In the genomic region with DNA sequence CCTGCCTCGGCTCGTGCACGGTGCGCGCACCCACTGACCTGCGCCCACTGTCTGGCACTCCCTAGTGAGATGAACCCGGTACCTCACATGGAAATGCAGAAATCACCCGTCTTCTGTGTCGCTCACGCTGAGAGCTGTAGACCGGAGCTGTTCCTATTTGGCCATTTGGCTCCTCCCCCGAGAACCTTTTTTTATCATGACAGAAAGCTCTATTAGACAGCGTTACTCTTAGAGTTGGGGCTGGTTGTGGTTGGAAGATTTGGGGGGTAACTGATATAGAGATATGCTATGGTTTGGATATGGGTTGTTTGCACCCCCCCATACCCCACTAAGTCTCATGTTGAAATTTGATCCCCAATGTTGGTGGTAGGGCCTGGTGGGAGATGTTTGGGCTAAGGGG, we compare ENCODE assay signal across 1 cellular context.
TF ChIP-seq lines count a peak whose summit lies in the region.

No MANE protein-coding gene starts in this region.

TF ChIP-seq in K562, 482 proteins besides CTCF, POLR2A, EP300 and RAD21:
- TF ChIP-seq, protein P1, sequence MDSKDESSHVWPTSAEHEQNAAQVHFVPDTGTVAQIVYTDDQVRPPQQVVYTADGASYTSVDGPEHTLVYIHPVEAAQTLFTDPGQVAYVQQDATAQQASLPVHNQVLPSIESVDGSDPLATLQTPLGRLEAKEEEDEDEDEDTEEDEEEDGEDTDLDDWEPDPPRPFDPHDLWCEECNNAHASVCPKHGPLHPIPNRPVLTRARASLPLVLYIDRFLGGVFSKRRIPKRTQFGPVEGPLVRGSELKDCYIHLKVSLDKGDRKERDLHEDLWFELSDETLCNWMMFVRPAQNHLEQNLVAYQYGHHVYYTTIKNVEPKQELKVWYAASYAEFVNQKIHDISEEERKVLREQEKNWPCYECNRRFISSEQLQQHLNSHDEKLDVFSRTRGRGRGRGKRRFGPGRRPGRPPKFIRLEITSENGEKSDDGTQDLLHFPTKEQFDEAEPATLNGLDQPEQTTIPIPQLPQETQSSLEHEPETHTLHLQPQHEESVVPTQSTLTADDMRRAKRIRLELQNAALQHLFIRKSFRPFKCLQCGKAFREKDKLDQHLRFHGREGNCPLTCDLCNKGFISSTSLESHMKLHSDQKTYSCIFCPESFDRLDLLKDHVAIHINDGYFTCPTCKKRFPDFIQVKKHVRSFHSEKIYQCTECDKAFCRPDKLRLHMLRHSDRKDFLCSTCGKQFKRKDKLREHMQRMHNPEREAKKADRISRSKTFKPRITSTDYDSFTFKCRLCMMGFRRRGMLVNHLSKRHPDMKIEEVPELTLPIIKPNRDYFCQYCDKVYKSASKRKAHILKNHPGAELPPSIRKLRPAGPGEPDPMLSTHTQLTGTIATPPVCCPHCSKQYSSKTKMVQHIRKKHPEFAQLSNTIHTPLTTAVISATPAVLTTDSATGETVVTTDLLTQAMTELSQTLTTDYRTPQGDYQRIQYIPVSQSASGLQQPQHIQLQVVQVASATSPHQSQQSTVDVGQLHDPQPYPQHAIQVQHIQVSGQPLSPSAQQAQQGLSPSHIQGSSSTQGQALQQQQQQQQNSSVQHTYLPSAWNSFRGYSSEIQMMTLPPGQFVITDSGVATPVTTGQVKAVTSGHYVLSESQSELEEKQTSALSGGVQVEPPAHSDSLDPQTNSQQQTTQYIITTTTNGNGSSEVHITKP (IDR thresholded peaks at IDR 0.05; ENCODE audit: partially characterized antibody), result peak; percentile 20
- TF ChIP-seq L3MBTL2 (IDR thresholded peaks at IDR 0.05), result peak; percentile 16; the same call in 1 of the 2 replicates
